ENCODE assay signal across 31 cellular contexts in genomic region chr9:133510926-133511505, GRCh38. TPM values are rescaled to one million over a fixed set of nuclear protein-coding genes. Genes with fewer than 3 reads are reported as not detected.
"Had no signal": no experiment of that assay in that cellular context is flagged by ENCODE, and none has a peak within 500 bp of the region (broad histone marks: within the 10 kb centered on the region; RNA-seq: fewer than 3 reads in every experiment).

No MANE protein-coding gene starts in this region.

- H3K36me3 ChIP-seq: adrenal gland, breast epithelium had no signal

- DNase-seq: activated CD4-positive, alpha-beta T cell treated with anti-CD3 and anti-CD28 coated beads for 48 hours; activated CD4-positive, alpha-beta T cell treated with anti-CD3 and anti-CD28 coated beads, Interleukin-2, amount 50 U/mL, for 4 hours; activated CD4-positive, CD25-positive, alpha-beta regulatory T cell treated with anti-CD3 and anti-CD28 coated beads, Interleukin-2, amount 50 U/mL, for 72 hours; activated CD8-positive, alpha-beta memory T cell treated with anti-CD3 and anti-CD28 coated beads, Interleukin-2, amount 50 U/mL, for 48 hours; activated CD8-positive, alpha-beta T cell treated with anti-CD3 and anti-CD28 coated beads, Interleukin-2, amount 10 ng/mL, durations not matched to agents 7 days and 5 days; activated naive CD4-positive, alpha-beta T cell treated with anti-CD3 and anti-CD28 coated beads, Interleukin-2, amount 50 U/mL, for 16 hours; activated naive CD8-positive, alpha-beta T cell treated with anti-CD3 and anti-CD28 coated beads, Interleukin-2, amount 10 ng/mL, durations not matched to agents 7 days and 5 days; activated T-cell treated with anti-CD3 and anti-CD28 coated beads, Interleukin-2, amount 50 U/mL, for 1 hour; adrenal gland; aorta; KG1; NCI-H1048; NCI-H1417 treated with DMSO at 0.1 percent for 48 hours; NCI-H1694; NCI-H2029; NCI-H2107; NCI-H345; NCI-H510A treated with DMSO at 0.1 percent for 48 hours; NK-92 treated with Interleukin-12 subunit alpha and Interleukin-12 subunit beta, amount 100 ng/mL, for 24 hours; OCI-M1; RPMI8226; SHP77; T-helper 9 cell had no signal

- H3K9me3 Mint-ChIP-seq: activated naive CD8-positive, alpha-beta T cell treated with anti-CD3 and anti-CD28 coated beads, Interleukin-2, amount 10 ng/mL, durations not matched to agents 7 days and 5 days; IgD-negative memory B cell; T-helper 1 cell treated with Interleukin-12 subunit alpha and Interleukin-12 subunit beta and Interleukin-4 antibody, amounts not matched to agents 30 μg/mL and 1 μg/mL, for 36 hours; WTC11 had no signal

- H3K27ac Mint-ChIP-seq: activated CD8-positive, alpha-beta T cell treated with anti-CD3 and anti-CD28 coated beads, Interleukin-2, amount 10 ng/mL, durations not matched to agents 7 days and 5 days; activated naive CD8-positive, alpha-beta T cell treated with anti-CD3 and anti-CD28 coated beads, Interleukin-2, amount 10 ng/mL, durations not matched to agents 7 days and 5 days; IgD-negative memory B cell; T-helper 1 cell treated with Interleukin-12 subunit alpha and Interleukin-12 subunit beta and Interleukin-4 antibody, amounts not matched to agents 30 μg/mL and 1 μg/mL, for 36 hours; WTC11 had no signal

- H3K27me3 Mint-ChIP-seq: activated naive CD8-positive, alpha-beta T cell treated with anti-CD3 and anti-CD28 coated beads, Interleukin-2, amount 10 ng/mL, durations not matched to agents 7 days and 5 days had no signal

- ATAC-seq: activated CD8-positive, alpha-beta T cell treated with anti-CD3 and anti-CD28 coated beads, Interleukin-2, amount 10 ng/mL, durations not matched to agents 7 days and 5 days; Panc1; WTC11 had no signal

- H3K4me3 ChIP-seq: adrenal gland, breast epithelium had no signal

- H3K4me1 ChIP-seq: breast epithelium had no signal

- H3K36me3 Mint-ChIP-seq: activated naive CD8-positive, alpha-beta T cell treated with anti-CD3 and anti-CD28 coated beads, Interleukin-2, amount 10 ng/mL, durations not matched to agents 7 days and 5 days; WTC11 had no signal

- H3K27ac ChIP-seq: adrenal gland, breast epithelium had no signal

- H3K4me3 Mint-ChIP-seq: activated CD8-positive, alpha-beta T cell treated with anti-CD3 and anti-CD28 coated beads, Interleukin-2, amount 10 ng/mL, durations not matched to agents 7 days and 5 days; activated naive CD8-positive, alpha-beta T cell treated with anti-CD3 and anti-CD28 coated beads, Interleukin-2, amount 10 ng/mL, durations not matched to agents 7 days and 5 days; IgD-negative memory B cell; T-helper 1 cell treated with Interleukin-12 subunit alpha and Interleukin-12 subunit beta and Interleukin-4 antibody, amounts not matched to agents 30 μg/mL and 1 μg/mL, for 36 hours; WTC11 had no signal

- H3K9me3 ChIP-seq: adrenal gland, breast epithelium had no signal

- H3K27me3 ChIP-seq: adrenal gland had no signal

RNA-seq across cellular contexts. Expression of gene MYMK, which starts 13.7 kb away (rescaled TPM):
- total RNA-seq: activated CD8-positive, alpha-beta T cell treated with anti-CD3 and anti-CD28 coated beads, Interleukin-2, amount 10 ng/mL, durations not matched to agents 7 days and 5 days; activated naive CD8-positive, alpha-beta T cell treated with anti-CD3 and anti-CD28 coated beads, Interleukin-2, amount 10 ng/mL, durations not matched to agents 7 days and 5 days; adrenal gland; aorta; breast epithelium; M059J; SK-MEL-5; WTC11 had no signal
- polyA plus RNA-seq: adrenal gland, aorta, IgD-negative memory B cell had no signal

RNA-seq across cellular contexts. Expression of gene ADAMTSL2, which starts 23.5 kb away (rescaled TPM):
- total RNA-seq: activated CD8-positive, alpha-beta T cell treated with anti-CD3 and anti-CD28 coated beads, Interleukin-2, amount 10 ng/mL, durations not matched to agents 7 days and 5 days; LHCN-M2 had no signal
- polyA plus RNA-seq: IgD-negative memory B cell had no signal
